Comparison of ENCODE assay signal across 14 cellular contexts in the genomic region with DNA sequence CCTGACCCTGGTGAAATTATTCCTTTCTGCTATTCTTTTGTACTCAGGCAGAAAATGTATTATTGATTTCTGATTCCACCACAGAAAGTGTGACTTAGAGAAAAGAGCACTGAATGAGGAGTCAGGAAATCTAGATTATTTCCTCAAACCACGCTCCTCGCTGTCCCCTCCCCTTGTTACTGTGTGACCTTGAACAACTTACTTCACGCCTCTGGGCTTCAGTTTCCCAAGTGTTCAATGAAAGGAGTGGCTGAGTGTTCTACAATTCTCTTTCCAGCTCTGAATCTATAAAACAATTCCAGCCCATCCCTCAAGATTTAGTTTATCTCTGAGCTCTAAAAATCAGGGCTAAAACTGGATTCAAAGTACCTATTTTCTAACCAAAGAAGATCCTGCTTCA. TPM values are rescaled to one million over a fixed set of nuclear protein-coding genes. Genes with fewer than 3 reads are reported as not detected.
DNase-seq lines count a peak whose midpoint lies in the region; TF ChIP-seq lines count a peak whose summit lies in the region.
"Had no signal": no experiment of that assay in that cellular context is flagged by ENCODE, and none has a peak within 500 bp of the region (broad histone marks: within the 10 kb centered on the region; RNA-seq: fewer than 3 reads in every experiment).

No MANE protein-coding gene starts in this region.

- H3T11ph ChIP-seq in H9 (ENCODE audit: low read length): no peak overlapping the region

- H3K9me3 ChIP-seq in H9 (ENCODE audit: control insufficient read depth, low read depth, low read length) (no peaks in the 10 kb centered on the region), duodenal mucosa (ENCODE audit: control insufficient read depth in 1 of 2, low read length in 2 of 2) (no peaks in the 10 kb centered on the region), neuron (ENCODE audit: low read length) (no peaks in the 10 kb centered on the region)
- H3K9me3 ChIP-seq: right atrium auricular region, tibial artery had no signal

- peak overlapping the region; percentile 94 for H3K4me2 ChIP-seq in H9 (ENCODE audit: insufficient read depth, insufficient read length, low read length)

- H3K79me2 ChIP-seq in H9 (ENCODE audit: insufficient read depth, low read length): peaks cover 31% of the 10 kb centered on the region; the same call in 1 of the 2 replicates

- H2BK5ac ChIP-seq in H9 (ENCODE audit: insufficient read length, low read length): no peak overlapping the region

- peak overlapping the region; percentile 88 for H3K4me3 Mint-ChIP-seq in activated T-cell treated with anti-CD3 and anti-CD28 coated beads, Interleukin-2, amount 50 U/mL, for 24 hours
- H3K4me3 Mint-ChIP-seq in H9: peak overlapping the region in 1 of 2 experiments; percentile 92; a peak in 1 of 5 replicates

- no peak overlapping the region for H4K91ac ChIP-seq in H9 (ENCODE audit: insufficient read length, low read depth, low read length)

- no peak for DNase-seq in activated T-cell treated with anti-CD3 and anti-CD28 coated beads, Interleukin-2, amount 50 U/mL, for 24 hours
- DNase-seq in activated T-cell treated with anti-CD3 and anti-CD28 coated beads for 4 hours (no peak), H9 (no peak), GM19238 (ENCODE audit: insufficient read length, low spot score) (no peak), HK-2 (ENCODE audit: unreplicated experiment) (no peak), mucosa of gallbladder (ENCODE audit: low spot score) (no peak)
- DNase-seq: activated CD8-positive, alpha-beta memory T cell treated with anti-CD3 and anti-CD28 coated beads, Interleukin-2, amount 50 U/mL, for 48 hours; COR-L47; NCI-H187; stimulated activated CD4-positive, alpha-beta T cell treated with anti-CD3 and anti-CD28 coated beads, Interleukin-2, amount 100 ng/mL, for 24 hours; tibial artery had no signal

- no peak for TF ChIP-seq CTCF in H9 (conservative IDR thresholded peaks at IDR 0.05)

- no peak overlapping the region for H2AK5ac ChIP-seq in H9 (ENCODE audit: insufficient read length, low read length)

- no peak overlapping the region for H2BK12ac ChIP-seq in H9 (ENCODE audit: insufficient read length, low read depth, low read length)

- no peak overlapping the region for H3K4ac ChIP-seq in H9 (ENCODE audit: low read depth, low read length)

- peaks cover 24% of the 10 kb centered on the region for H3K36me3 Mint-ChIP-seq in activated T-cell treated with anti-CD3 and anti-CD28 coated beads, Interleukin-2, amount 50 U/mL, for 24 hours (ENCODE audit: low read depth)
- no peaks in the 10 kb centered on the region for H3K36me3 Mint-ChIP-seq in H9 (ENCODE audit: insufficient read depth in 1 of 3, low read depth in 3 of 3)

- H3K23ac ChIP-seq in H9 (ENCODE audit: insufficient read length, low read depth, low read length): no peak overlapping the region

- H3K23me2 ChIP-seq in H9 (ENCODE audit: insufficient read length, low read depth, low read length, poor library complexity, severe bottlenecking): peaks cover 32% of the 10 kb centered on the region

- no peaks in the 10 kb centered on the region for H3K79me1 ChIP-seq in H9 (ENCODE audit: insufficient read depth, low read depth, low read length, poor library complexity, severe bottlenecking)

- H3K4me1 ChIP-seq in H9 (ENCODE audit: insufficient read depth, low read length) (peaks cover 6% of the 10 kb centered on the region; the same call in 1 of the 2 replicates), duodenal mucosa (ENCODE audit: control insufficient read depth in 1 of 2, insufficient read depth in 2 of 2, low read length in 2 of 2) (peaks cover 49 to 54% of the 10 kb centered on the region in 2 donors), neuron (ENCODE audit: insufficient read depth, low read length) (peaks cover 31% of the 10 kb centered on the region)

- H3K56ac ChIP-seq in H9 (ENCODE audit: insufficient read length, low read depth, low read length): no peak overlapping the region

- H3K36me3 ChIP-seq in duodenal mucosa (ENCODE audit: control insufficient read depth in 1 of 2, insufficient read depth in 2 of 2, low read length in 2 of 2) (no peaks in the 10 kb centered on the region), neuron (ENCODE audit: insufficient read depth, low read length) (no peaks in the 10 kb centered on the region)
- H3K36me3 ChIP-seq: right atrium auricular region, tibial artery had no signal

- no peaks in the 10 kb centered on the region for H4K20me1 ChIP-seq in H9 (ENCODE audit: control insufficient read depth, insufficient read depth, insufficient read length)

- no peak overlapping the region for H3K18ac ChIP-seq in H9 (ENCODE audit: insufficient read length, low read depth, low read length)

- H3K4me3 ChIP-seq in duodenal mucosa (ENCODE audit: low read depth in 1 of 2, low read length in 2 of 2) (peak overlapping the region; percentile 12 to 96), neuron (ENCODE audit: low read length) (peak overlapping the region; percentile 60)
- H3K4me3 ChIP-seq: right atrium auricular region had no signal

- no peak overlapping the region for H2BK120ac ChIP-seq in H9 (ENCODE audit: low read depth, low read length, poor library complexity, severe bottlenecking)

- no peak overlapping the region for H2BK20ac ChIP-seq in H9 (ENCODE audit: low read depth, low read length, poor library complexity, severe bottlenecking)

- peaks cover 49% of the 10 kb centered on the region for H3K4me1 Mint-ChIP-seq in activated T-cell treated with anti-CD3 and anti-CD28 coated beads, Interleukin-2, amount 50 U/mL, for 24 hours (ENCODE audit: low read depth)
- peaks cover 38 to 44% of the 10 kb centered on the region in 2 experiments for H3K4me1 Mint-ChIP-seq in H9

- H4K8ac ChIP-seq in H9 (replicated peaks; ENCODE audit: insufficient read length, low read depth, low read length): no peak overlapping the region

- peak overlapping the region; percentile 31 for H3K27ac Mint-ChIP-seq in activated T-cell treated with anti-CD3 and anti-CD28 coated beads, Interleukin-2, amount 50 U/mL, for 24 hours
- no peak overlapping the region for H3K27ac Mint-ChIP-seq in H9

- H2BK15ac ChIP-seq in H9 (ENCODE audit: low read depth, low read length): no peak overlapping the region

- no peak overlapping the region for H3K27ac ChIP-seq in H9 (ENCODE audit: insufficient read length, low read depth, low read length)
- H3K27ac ChIP-seq in duodenal mucosa (ENCODE audit: low read depth, low read length): no peak overlapping the region

- no peaks in the 10 kb centered on the region for H3K27me3 Mint-ChIP-seq in activated T-cell treated with anti-CD3 and anti-CD28 coated beads, Interleukin-2, amount 50 U/mL, for 24 hours
- H3K27me3 Mint-ChIP-seq in H9 (ENCODE audit: low read depth): peaks cover 42% of the 10 kb centered on the region

- H2AFZ ChIP-seq in H9 (ENCODE audit: low read length) (no peak overlapping the region), neuron (ENCODE audit: low read depth, low read length) (no peak overlapping the region)

- no peak overlapping the region for H3K14ac ChIP-seq in H9 (ENCODE audit: insufficient read depth, low read length)

- no CpG with 5 or more reads among the region's 3 CpGs for WGBS in H9 (ENCODE audit: extremely low coverage, insufficient read length, low lambda C conversion rate)

- H3K27me3 ChIP-seq in H9 (ENCODE audit: insufficient read depth, low read length): peaks cover 2% of the 10 kb centered on the region; the same call in 1 of the 2 replicates
- no peaks in the 10 kb centered on the region for H3K27me3 ChIP-seq in duodenal mucosa (ENCODE audit: control insufficient read depth in 1 of 2, insufficient read depth in 2 of 2, low read length in 2 of 2)
- H3K27me3 ChIP-seq in neuron (ENCODE audit: insufficient read depth, low read length): no peaks in the 10 kb centered on the region
- H3K27me3 ChIP-seq: right atrium auricular region, tibial artery had no signal

- no peak overlapping the region for H3K9ac ChIP-seq in H9 (ENCODE audit: extremely low read depth, insufficient read length, low read length)
- peak overlapping the region in 1 of 2 donors; percentile 74 for H3K9ac ChIP-seq in duodenal mucosa (ENCODE audit: low read depth in 1 of 2, low read length in 2 of 2)

- H4K5ac ChIP-seq in H9 (ENCODE audit: insufficient read length, low read depth, low read length): no peak overlapping the region

- no peaks in the 10 kb centered on the region for H3K9me3 Mint-ChIP-seq in activated T-cell treated with anti-CD3 and anti-CD28 coated beads, Interleukin-2, amount 50 U/mL, for 24 hours
- peaks cover 0 to 2% of the 10 kb centered on the region in 2 experiments; a peak in 2 of 5 replicates for H3K9me3 Mint-ChIP-seq in H9

RNA-seq across cellular contexts. Expression of gene TNIK, which starts 3.4 kb away (rescaled TPM):
- total RNA-seq in H9 (2021) (10.2 and 15.9 TPM in 2 replicates), mucosa of gallbladder (33.9 TPM)
